Comparison of ENCODE assay signal across 18 cellular contexts in genomic region chr21:21907271-21907670, GRCh38.
"Had no signal": no experiment of that assay in that cellular context is flagged by ENCODE, and none has a peak within 500 bp of the region (broad histone marks: within the 10 kb centered on the region; RNA-seq: fewer than 3 reads in every experiment).

No MANE protein-coding gene starts in this region.

- DNase-seq: activated B cell treated with CpG ODN at 0.5 μM for 24 hours; activated CD4-positive, alpha-beta T cell treated with anti-CD3 and anti-CD28 coated beads for 4 hours; activated CD8-positive, alpha-beta T cell treated with anti-CD3 and anti-CD28 coated beads for 36 hours; activated naive CD4-positive, alpha-beta T cell; activated naive CD8-positive, alpha-beta T cell treated with anti-CD3 and anti-CD28 coated beads, Interleukin-2, amount 10 ng/mL, durations not matched to agents 7 days and 5 days; activated T-cell treated with anti-CD3 and anti-CD28 coated beads, Interleukin-2, amount 50 U/mL, for 1 hour; amygdala; kidney; nephron progenitor cell; nucleus accumbens; retina; spleen; stimulated activated naive CD4-positive, alpha-beta T cell; thyroid gland had no signal

- H3K27ac ChIP-seq: coronary artery, spleen, thyroid gland had no signal

- H3K36me3 ChIP-seq: spleen, thyroid gland had no signal

- H3K4me3 ChIP-seq: coronary artery, lung, spleen, thyroid gland had no signal

- H3K9me3 ChIP-seq: thyroid gland had no signal

- ATAC-seq: activated CD8-positive, alpha-beta T cell treated with anti-CD3 and anti-CD28 coated beads for 36 hours; activated T-helper 17 cell treated with anti-CD3 and anti-CD28 coated beads, Interleukin-2, amount 50 U/mL, for 72 hours; left lobe of liver had no signal

- H3K27me3 ChIP-seq: spleen, thyroid gland had no signal

- H3K4me1 ChIP-seq: spleen, thyroid gland had no signal
